ENCODE assay signal across 3 cellular contexts in the genomic region with DNA sequence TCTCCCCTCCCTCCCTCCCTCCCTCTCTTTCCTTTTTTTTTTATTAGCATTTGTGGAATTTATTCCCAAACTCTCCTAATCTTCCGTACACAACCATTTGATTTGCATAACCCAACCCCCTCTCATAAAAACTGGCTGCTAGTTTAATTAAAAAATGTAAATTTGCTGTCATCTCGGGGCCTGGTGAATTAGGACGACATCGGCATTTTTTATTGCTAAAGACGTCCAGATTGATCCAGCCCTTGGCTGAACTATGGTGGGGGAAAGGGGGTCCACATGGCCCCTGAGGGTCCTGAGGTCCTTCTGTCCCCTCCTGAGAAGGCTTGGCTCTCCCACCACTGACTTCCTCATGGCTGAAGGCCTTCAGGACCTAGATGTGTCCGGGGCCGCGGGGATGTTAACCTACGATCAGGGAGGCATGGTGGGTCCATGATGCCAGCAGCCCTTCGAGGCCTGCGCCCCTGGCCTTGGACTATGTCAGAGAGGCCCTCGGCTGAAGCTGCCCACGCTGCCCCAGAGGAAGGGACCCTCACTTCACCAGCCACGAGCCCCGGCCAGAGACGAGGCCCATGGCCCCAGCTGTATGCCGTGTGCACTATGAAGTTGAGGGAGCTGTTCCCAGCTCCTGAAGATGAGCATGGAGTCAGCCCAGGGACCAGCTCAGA.
TF ChIP-seq lines count a peak whose summit lies in the region.

No MANE protein-coding gene starts in this region.

TF ChIP-seq in SK-N-SH, 30 proteins besides CTCF, POLR2A, EP300 and RAD21 (continues in another document):
- TF ChIP-seq REST (IDR thresholded peaks at IDR 0.05; ENCODE audit: low read depth, low read length) (no peak), TCF12 (IDR thresholded peaks at IDR 0.05) (no peak), MXI1 (IDR thresholded peaks at IDR 0.05; ENCODE audit: low read depth, low read length) (no peak), JUND (IDR thresholded peaks at IDR 0.05) (no peak), CHD2 (IDR thresholded peaks at IDR 0.05; ENCODE audit: low read length, partially characterized antibody) (no peak), ELF1 (IDR thresholded peaks at IDR 0.05) (no peak), USF2 (IDR thresholded peaks at IDR 0.05; ENCODE audit: borderline replicate concordance, low read depth, low read length) (no peak), FOSL2 (IDR thresholded peaks at IDR 0.05; ENCODE audit: borderline replicate concordance, low read depth) (no peak), RCOR1 (IDR thresholded peaks at IDR 0.05; ENCODE audit: low read length) (no peak), RFX5 (IDR thresholded peaks at IDR 0.05; ENCODE audit: low read length) (no peak)
- TF ChIP-seq, protein P1, sequence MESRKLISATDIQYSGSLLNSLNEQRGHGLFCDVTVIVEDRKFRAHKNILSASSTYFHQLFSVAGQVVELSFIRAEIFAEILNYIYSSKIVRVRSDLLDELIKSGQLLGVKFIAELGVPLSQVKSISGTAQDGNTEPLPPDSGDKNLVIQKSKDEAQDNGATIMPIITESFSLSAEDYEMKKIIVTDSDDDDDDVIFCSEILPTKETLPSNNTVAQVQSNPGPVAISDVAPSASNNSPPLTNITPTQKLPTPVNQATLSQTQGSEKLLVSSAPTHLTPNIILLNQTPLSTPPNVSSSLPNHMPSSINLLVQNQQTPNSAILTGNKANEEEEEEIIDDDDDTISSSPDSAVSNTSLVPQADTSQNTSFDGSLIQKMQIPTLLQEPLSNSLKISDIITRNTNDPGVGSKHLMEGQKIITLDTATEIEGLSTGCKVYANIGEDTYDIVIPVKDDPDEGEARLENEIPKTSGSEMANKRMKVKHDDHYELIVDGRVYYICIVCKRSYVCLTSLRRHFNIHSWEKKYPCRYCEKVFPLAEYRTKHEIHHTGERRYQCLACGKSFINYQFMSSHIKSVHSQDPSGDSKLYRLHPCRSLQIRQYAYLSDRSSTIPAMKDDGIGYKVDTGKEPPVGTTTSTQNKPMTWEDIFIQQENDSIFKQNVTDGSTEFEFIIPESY (IDR thresholded peaks at IDR 0.05; ENCODE audit: borderline replicate concordance, low read depth) = no peak

TF ChIP-seq in SK-N-SH treated with all-trans-retinoic acid at 6 μM for 48 hours, 23 proteins besides CTCF, POLR2A, EP300 and RAD21:
- TF ChIP-seq PPARA (CRISPR knock-in tag; IDR thresholded peaks at IDR 0.05; ENCODE audit: borderline replicate concordance) = no peak
- TF ChIP-seq CSDC2 (CRISPR knock-in tag; IDR thresholded peaks at IDR 0.05) = no peak
- no peak for TF ChIP-seq POU6F1 (CRISPR knock-in tag; IDR thresholded peaks at IDR 0.05; ENCODE audit: borderline replicate concordance, low read depth)
- TF ChIP-seq, protein P2, sequence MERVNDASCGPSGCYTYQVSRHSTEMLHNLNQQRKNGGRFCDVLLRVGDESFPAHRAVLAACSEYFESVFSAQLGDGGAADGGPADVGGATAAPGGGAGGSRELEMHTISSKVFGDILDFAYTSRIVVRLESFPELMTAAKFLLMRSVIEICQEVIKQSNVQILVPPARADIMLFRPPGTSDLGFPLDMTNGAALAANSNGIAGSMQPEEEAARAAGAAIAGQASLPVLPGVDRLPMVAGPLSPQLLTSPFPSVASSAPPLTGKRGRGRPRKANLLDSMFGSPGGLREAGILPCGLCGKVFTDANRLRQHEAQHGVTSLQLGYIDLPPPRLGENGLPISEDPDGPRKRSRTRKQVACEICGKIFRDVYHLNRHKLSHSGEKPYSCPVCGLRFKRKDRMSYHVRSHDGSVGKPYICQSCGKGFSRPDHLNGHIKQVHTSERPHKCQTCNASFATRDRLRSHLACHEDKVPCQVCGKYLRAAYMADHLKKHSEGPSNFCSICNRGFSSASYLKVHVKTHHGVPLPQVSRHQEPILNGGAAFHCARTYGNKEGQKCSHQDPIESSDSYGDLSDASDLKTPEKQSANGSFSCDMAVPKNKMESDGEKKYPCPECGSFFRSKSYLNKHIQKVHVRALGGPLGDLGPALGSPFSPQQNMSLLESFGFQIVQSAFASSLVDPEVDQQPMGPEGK (CRISPR knock-in tag; IDR thresholded peaks at IDR 0.05; ENCODE audit: borderline replicate concordance) = no peak
- TF ChIP-seq ZNF565 (CRISPR knock-in tag; conservative IDR thresholded peaks at IDR 0.05; ENCODE audit: low read depth) = no peak
- TF ChIP-seq TCF4 (CRISPR knock-in tag; IDR thresholded peaks at IDR 0.05; ENCODE audit: borderline replicate concordance) = no peak
- TF ChIP-seq ZC3H10 (CRISPR knock-in tag; IDR thresholded peaks at IDR 0.05) = no peak
- TF ChIP-seq ESRRG (CRISPR knock-in tag; IDR thresholded peaks at IDR 0.05) = no peak
- TF ChIP-seq ISL1 (CRISPR knock-in tag; IDR thresholded peaks at IDR 0.05) = no peak
- TF ChIP-seq GLIS3 (CRISPR knock-in tag; IDR thresholded peaks at IDR 0.05) = no peak
- no peak for TF ChIP-seq ARNTL (CRISPR knock-in tag; IDR thresholded peaks at IDR 0.05; ENCODE audit: borderline replicate concordance, low read depth)
- TF ChIP-seq BACH2 (CRISPR knock-in tag; IDR thresholded peaks at IDR 0.05; ENCODE audit: borderline replicate concordance) = no peak
- TF ChIP-seq, protein P3, sequence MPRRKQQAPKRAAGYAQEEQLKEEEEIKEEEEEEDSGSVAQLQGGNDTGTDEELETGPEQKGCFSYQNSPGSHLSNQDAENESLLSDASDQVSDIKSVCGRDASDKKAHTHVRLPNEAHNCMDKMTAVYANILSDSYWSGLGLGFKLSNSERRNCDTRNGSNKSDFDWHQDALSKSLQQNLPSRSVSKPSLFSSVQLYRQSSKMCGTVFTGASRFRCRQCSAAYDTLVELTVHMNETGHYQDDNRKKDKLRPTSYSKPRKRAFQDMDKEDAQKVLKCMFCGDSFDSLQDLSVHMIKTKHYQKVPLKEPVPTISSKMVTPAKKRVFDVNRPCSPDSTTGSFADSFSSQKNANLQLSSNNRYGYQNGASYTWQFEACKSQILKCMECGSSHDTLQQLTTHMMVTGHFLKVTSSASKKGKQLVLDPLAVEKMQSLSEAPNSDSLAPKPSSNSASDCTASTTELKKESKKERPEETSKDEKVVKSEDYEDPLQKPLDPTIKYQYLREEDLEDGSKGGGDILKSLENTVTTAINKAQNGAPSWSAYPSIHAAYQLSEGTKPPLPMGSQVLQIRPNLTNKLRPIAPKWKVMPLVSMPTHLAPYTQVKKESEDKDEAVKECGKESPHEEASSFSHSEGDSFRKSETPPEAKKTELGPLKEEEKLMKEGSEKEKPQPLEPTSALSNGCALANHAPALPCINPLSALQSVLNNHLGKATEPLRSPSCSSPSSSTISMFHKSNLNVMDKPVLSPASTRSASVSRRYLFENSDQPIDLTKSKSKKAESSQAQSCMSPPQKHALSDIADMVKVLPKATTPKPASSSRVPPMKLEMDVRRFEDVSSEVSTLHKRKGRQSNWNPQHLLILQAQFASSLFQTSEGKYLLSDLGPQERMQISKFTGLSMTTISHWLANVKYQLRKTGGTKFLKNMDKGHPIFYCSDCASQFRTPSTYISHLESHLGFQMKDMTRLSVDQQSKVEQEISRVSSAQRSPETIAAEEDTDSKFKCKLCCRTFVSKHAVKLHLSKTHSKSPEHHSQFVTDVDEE (CRISPR knock-in tag; IDR thresholded peaks at IDR 0.05) = no peak
- TF ChIP-seq ZFP30 (CRISPR knock-in tag; IDR thresholded peaks at IDR 0.05) = no peak
- no peak for TF ChIP-seq TOX (CRISPR knock-in tag; IDR thresholded peaks at IDR 0.05; ENCODE audit: borderline replicate concordance)
- no peak for TF ChIP-seq ZNF8 (CRISPR knock-in tag; IDR thresholded peaks at IDR 0.05)
- TF ChIP-seq ZFP3 (CRISPR knock-in tag; IDR thresholded peaks at IDR 0.05) = no peak

TF ChIP-seq in K562, 482 proteins besides CTCF, POLR2A, EP300 and RAD21:
- 0 out of 2 replicates have a peak, but pooled peaks have one; percentile 28 for TF ChIP-seq ZBTB7A (IDR thresholded peaks at IDR 0.05; ENCODE audit: borderline replicate concordance, control insufficient read depth, low read depth, low read length)
- TF ChIP-seq GABPB2 (CRISPR knock-in tag; conservative IDR thresholded peaks at IDR 0.05) = no peak
- TF ChIP-seq, protein P4, sequence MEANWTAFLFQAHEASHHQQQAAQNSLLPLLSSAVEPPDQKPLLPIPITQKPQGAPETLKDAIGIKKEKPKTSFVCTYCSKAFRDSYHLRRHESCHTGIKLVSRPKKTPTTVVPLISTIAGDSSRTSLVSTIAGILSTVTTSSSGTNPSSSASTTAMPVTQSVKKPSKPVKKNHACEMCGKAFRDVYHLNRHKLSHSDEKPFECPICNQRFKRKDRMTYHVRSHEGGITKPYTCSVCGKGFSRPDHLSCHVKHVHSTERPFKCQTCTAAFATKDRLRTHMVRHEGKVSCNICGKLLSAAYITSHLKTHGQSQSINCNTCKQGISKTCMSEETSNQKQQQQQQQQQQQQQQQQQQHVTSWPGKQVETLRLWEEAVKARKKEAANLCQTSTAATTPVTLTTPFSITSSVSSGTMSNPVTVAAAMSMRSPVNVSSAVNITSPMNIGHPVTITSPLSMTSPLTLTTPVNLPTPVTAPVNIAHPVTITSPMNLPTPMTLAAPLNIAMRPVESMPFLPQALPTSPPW (CRISPR knock-in tag; IDR thresholded peaks at IDR 0.05) = 0 out of 2 replicates have a peak, but pooled peaks have one; percentile 6
- peak; percentile 59; the same call in 1 of the 2 replicates for TF ChIP-seq MAFF (IDR thresholded peaks at IDR 0.05; ENCODE audit: low read length)
- TF ChIP-seq MAFK (IDR thresholded peaks at IDR 0.05; ENCODE audit: low read length) = peak; percentile 67
- no peak for TF ChIP-seq ZNF146 (CRISPR knock-in tag; IDR thresholded peaks at IDR 0.05; ENCODE audit: unreplicated experiment)
- 0 out of 2 replicates have a peak, but pooled peaks have one; percentile 21 for TF ChIP-seq GABPB1 (CRISPR knock-in tag; IDR thresholded peaks at IDR 0.05)
- TF ChIP-seq ZNF316 (IDR thresholded peaks at IDR 0.05) = peak; percentile 61
- peak; percentile 50 for TF ChIP-seq MAFG (tag; conservative IDR thresholded peaks at IDR 0.05)
